ENCODE assay signal across 11 cellular contexts in the genomic region with DNA sequence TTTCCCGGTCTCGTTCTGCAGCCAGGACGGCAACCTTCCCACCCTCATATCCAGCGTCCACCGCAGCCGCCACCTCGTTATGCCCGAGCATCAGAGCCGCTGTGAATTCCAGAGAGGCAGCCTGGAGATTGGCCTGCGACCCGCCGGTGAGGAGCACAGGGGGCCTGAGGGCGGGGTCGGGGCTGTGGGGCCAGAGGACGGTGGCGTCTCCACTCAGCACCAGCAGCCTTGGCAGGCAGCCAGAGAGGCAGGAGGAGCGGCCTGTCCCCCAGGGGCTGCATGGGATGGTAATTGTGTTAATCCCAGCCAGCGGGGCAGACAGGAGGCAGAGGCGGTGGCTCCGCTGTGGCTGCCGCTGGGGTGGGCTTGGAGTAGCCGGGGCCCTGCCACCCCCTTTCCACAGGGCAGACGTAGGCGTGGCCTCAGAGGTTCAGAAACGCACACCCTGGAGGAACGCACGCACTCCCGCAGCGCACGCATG. TPM values are rescaled to one million over a fixed set of nuclear protein-coding genes. Genes with fewer than 3 reads are reported as not detected.
DNase-seq lines count a peak whose midpoint lies in the region; FAIRE-seq and TF ChIP-seq lines count a peak whose summit lies in the region.
"Had no signal": no experiment of that assay in that cellular context is flagged by ENCODE, and none has a peak within 500 bp of the region (broad histone marks: within the 10 kb centered on the region; RNA-seq: fewer than 3 reads in every experiment).

No MANE protein-coding gene starts in this region.

- H3K27me3 ChIP-seq in endodermal cell (ENCODE audit: control insufficient read depth, insufficient read depth, low read length, poor library complexity, severe bottlenecking) (peaks cover 27% of the 10 kb centered on the region), ascending aorta (peaks cover 3% of the 10 kb centered on the region)

- H3K36me3 Mint-ChIP-seq in endodermal cell (ENCODE audit: low read depth): peaks cover 5% of the 10 kb centered on the region
- H3K36me3 Mint-ChIP-seq: CD8-positive, alpha-beta memory T cell had no signal

- TF ChIP-seq CTCF in endodermal cell (conservative IDR thresholded peaks at IDR 0.05): no peak
- no peak for TF ChIP-seq CTCF in foreskin fibroblast (IDR thresholded peaks at IDR 0.05; ENCODE audit: low read depth, low read length)
- TF ChIP-seq CTCF in ascending aorta (IDR thresholded peaks at IDR 0.05): no peak

- intact Hi-C loops in ascending aorta (cut with DNase I): no loop called here

- peaks cover 42% of the 10 kb centered on the region for H3K27me3 Mint-ChIP-seq in endodermal cell (ENCODE audit: insufficient read depth)

- peak overlapping the region; percentile 78 for H3K27ac Mint-ChIP-seq in endodermal cell
- H3K27ac Mint-ChIP-seq: CD8-positive, alpha-beta memory T cell; effector memory CD8-positive, alpha-beta T cell had no signal

- peak; percentile 57 for DNase-seq in DMS79 (lab: John Stamatoyannopoulos, UW)
- DNase-seq in NCI-H1694 treated with DMSO at 0.1 percent for 48 hours (lab: John Stamatoyannopoulos, UW): peak; percentile 33
- DNase-seq in endodermal cell: peak; percentile 88
- no peak for DNase-seq in foreskin fibroblast
- DNase-seq in GM19239 (ENCODE audit: insufficient read length, low spot score): no peak
- no peak for DNase-seq in ascending aorta (ENCODE audit: low spot score in 2 of 2)
- DNase-seq: activated naive CD4-positive, alpha-beta T cell treated with anti-CD3 and anti-CD28 coated beads, Interleukin-2, amount 50 U/mL, for 16 hours; CD8-positive, alpha-beta memory T cell; effector memory CD8-positive, alpha-beta T cell; posterior cingulate gyrus had no signal

- peaks cover 31% of the 10 kb centered on the region for H3K4me1 Mint-ChIP-seq in endodermal cell

- H3K4me3 ChIP-seq in endodermal cell (ENCODE audit: low read length) (no peak overlapping the region), foreskin fibroblast (ENCODE audit: low read depth in 1 of 2, low read length in 2 of 2) (no peak overlapping the region), ascending aorta (no peak overlapping the region)

- H3K27ac ChIP-seq in endodermal cell (ENCODE audit: low read depth, low read length) (no peak overlapping the region), ascending aorta (no peak overlapping the region)

- 0 to 14% methylated on average over 5 to 30 of the region's 30 CpGs for WGBS in endodermal cell (ENCODE audit: insufficient coverage in 1 of 2, insufficient read length in 1 of 2), 2 experiments

- H3K4me1 ChIP-seq in endodermal cell (ENCODE audit: control insufficient read depth, insufficient read depth, low read length): peaks cover 27% of the 10 kb centered on the region
- H3K4me1 ChIP-seq in ascending aorta: peaks cover 7 to 10% of the 10 kb centered on the region in 2 donors

- H3K9me3 ChIP-seq in endodermal cell (ENCODE audit: control insufficient read depth, low read length) (no peaks in the 10 kb centered on the region), ascending aorta (no peaks in the 10 kb centered on the region)

- no peak overlapping the region for H3K9ac ChIP-seq in endodermal cell (ENCODE audit: extremely low read depth, low read length, poor library complexity, severe bottlenecking)

- FAIRE-seq in GM19239 (lab: Jason Lieb, UNC): no peak
- FAIRE-seq: keratinocyte had no signal

- H3K36me3 ChIP-seq in endodermal cell (ENCODE audit: control insufficient read depth, insufficient read depth, low read length): no peaks in the 10 kb centered on the region
- no peaks in the 10 kb centered on the region for H3K36me3 ChIP-seq in ascending aorta

- no peaks in the 10 kb centered on the region for H3K9me3 Mint-ChIP-seq in endodermal cell
- H3K9me3 Mint-ChIP-seq: CD8-positive, alpha-beta memory T cell; effector memory CD8-positive, alpha-beta T cell had no signal

- peak overlapping the region; percentile 36 for H3K4me3 Mint-ChIP-seq in endodermal cell
- H3K4me3 Mint-ChIP-seq: CD8-positive, alpha-beta memory T cell had no signal

RNA-seq across cellular contexts. Expression of a gene that starts 12.1 kb away (rescaled TPM):
- total RNA-seq in endodermal cell (100 to 1,000 TPM; 152 to 156 TPM), ascending aorta (9.7 TPM)
- 28.0 TPM for polyA plus RNA-seq in endodermal cell (2013, experiment 1 of 2)
- polyA plus RNA-seq in endodermal cell (2013, experiment 2 of 2): 26.1 TPM
- total RNA-seq: CD8-positive, alpha-beta memory T cell had no signal
- polyA plus RNA-seq: keratinocyte had no signal

RNA-seq across cellular contexts. Expression of a gene that starts 23.3 kb away (rescaled TPM):
- total RNA-seq in endodermal cell (10 to 100 TPM; 83.5 to 97.3 TPM), ascending aorta (33.2 TPM)
- polyA plus RNA-seq in endodermal cell (2013, experiment 1 of 2): 62.0 TPM
- polyA plus RNA-seq in endodermal cell (2013, experiment 2 of 2): 55.3 TPM

RNA-seq across cellular contexts. Expression of a gene that starts 24.6 kb away (rescaled TPM):
- total RNA-seq in endodermal cell (10 to 100 TPM; 49.2 to 58.2 TPM), ascending aorta (16.6 TPM)
- 41.1 TPM for polyA plus RNA-seq in endodermal cell (2013, experiment 1 of 2)
- 32.2 TPM for polyA plus RNA-seq in endodermal cell (2013, experiment 2 of 2)

RNA-seq across cellular contexts. Expression of a gene that starts 30.5 kb away (rescaled TPM):
- total RNA-seq in endodermal cell (1 to 10 TPM; 1.5 to 4.6 TPM), ascending aorta (not detected)
- not detected for polyA plus RNA-seq in endodermal cell (2013, experiment 1 of 2)
- polyA plus RNA-seq in endodermal cell (2013, experiment 2 of 2): 0.29 TPM

RNA-seq across cellular contexts. Expression of a gene that starts 46.1 kb away (rescaled TPM):
- total RNA-seq in endodermal cell (not detected), ascending aorta (not detected)
- polyA plus RNA-seq in endodermal cell (2013, experiment 1 of 2): not detected
- polyA plus RNA-seq in endodermal cell (2013, experiment 2 of 2): not detected
- total RNA-seq: CD8-positive, alpha-beta memory T cell had no signal
- polyA plus RNA-seq: CD8-positive, alpha-beta memory T cell; keratinocyte had no signal

Comparison
In these comparisons a context has a peak if more than half of its experiments do, and no peak if none do; other contexts are left out.
1. DNase-seq: peak in DMS79 (single experiment), NCI-H1694 treated with DMSO at 0.1 percent for 48 hours (single experiment) and endodermal cell (single experiment); none in foreskin fibroblast (0 of 2), GM19239 (single experiment) and ascending aorta (0 of 2).
2. RNA of a gene that starts 12.1 kb away (total RNA-seq): 152 to 156 TPM in endodermal cell; 9.7 TPM in ascending aorta (single experiment); every median in the first group is over 10 times any median in the second.